ENCODE assay signal across 24 cellular contexts in the genomic region with DNA sequence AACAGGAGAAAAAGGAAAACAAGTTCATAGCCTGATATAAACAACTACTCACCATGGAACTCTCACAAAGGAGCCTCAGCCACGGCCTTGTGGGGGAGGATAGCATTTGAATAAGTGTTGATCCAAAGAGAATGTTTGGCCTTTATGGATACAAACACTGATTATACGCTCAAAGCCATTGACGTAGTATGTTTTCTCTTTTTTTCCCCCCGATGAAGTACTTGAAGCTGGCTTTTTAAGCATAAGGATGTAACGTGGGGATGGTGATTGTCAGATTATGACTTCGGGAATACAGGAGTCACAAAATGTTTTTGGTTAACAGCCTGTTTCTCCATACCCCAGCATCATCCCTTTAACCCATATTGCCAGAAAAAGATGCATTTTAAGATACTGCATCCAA. TPM values are rescaled to one million over a fixed set of nuclear protein-coding genes. Genes with fewer than 3 reads are reported as not detected.
A peak's percentile ranks its signal among the peaks of the same experiment; 100 is the strongest.
DNase-seq lines count a peak whose midpoint lies in the region; ATAC-seq and TF ChIP-seq lines count a peak whose summit lies in the region.
"Had no signal": no experiment of that assay in that cellular context is flagged by ENCODE, and none has a peak within 500 bp of the region (broad histone marks: within the 10 kb centered on the region; RNA-seq: fewer than 3 reads in every experiment).

No MANE protein-coding gene starts in this region.

- no peak overlapping the region for H3K4me3 Mint-ChIP-seq in stimulated activated memory B cell treated with anti-CD40 and anti-IgM and Interleukin-4, amounts not matched to agents 10 μg/mL and 1 μg/mL and 100 μg/mL, for 72 hours
- H3K4me3 Mint-ChIP-seq: CD14-positive monocyte had no signal

- H3K4me2 ChIP-seq in hepatocyte: no peak overlapping the region
- H3K4me2 ChIP-seq: PC-9 had no signal

- H3K4me1 Mint-ChIP-seq in stimulated activated memory B cell treated with anti-CD40 and anti-IgM and Interleukin-4, amounts not matched to agents 10 μg/mL and 1 μg/mL and 100 μg/mL, for 72 hours: no peaks in the 10 kb centered on the region
- H3K4me1 Mint-ChIP-seq: CD14-positive monocyte had no signal

- TF ChIP-seq CTCF in heart left ventricle (IDR thresholded peaks at IDR 0.05): no peak
- no peak for TF ChIP-seq CTCF in brain microvascular endothelial cell (IDR thresholded peaks at IDR 0.05; ENCODE audit: low read depth, low read length, missing control alignments)
- TF ChIP-seq CTCF in hepatocyte (IDR thresholded peaks at IDR 0.05; ENCODE audit: poor library complexity): no peak

- TF ChIP-seq POLR2A in heart left ventricle (IDR thresholded peaks at IDR 0.05): no peak

- H3K79me2 ChIP-seq in hepatocyte: no peaks in the 10 kb centered on the region

- no peak overlapping the region for H3K4me3 ChIP-seq in heart left ventricle
- no peak overlapping the region for H3K4me3 ChIP-seq in brain microvascular endothelial cell (ENCODE audit: low read depth, low read length)
- H3K4me3 ChIP-seq in hepatocyte: no peak overlapping the region
- H3K4me3 ChIP-seq: PC-9, SK-N-MC had no signal

- no peaks in the 10 kb centered on the region for H3K36me3 Mint-ChIP-seq in stimulated activated memory B cell treated with anti-CD40 and anti-IgM and Interleukin-4, amounts not matched to agents 10 μg/mL and 1 μg/mL and 100 μg/mL, for 72 hours
- H3K36me3 Mint-ChIP-seq: CD14-positive monocyte had no signal

- H3K4me1 ChIP-seq in heart left ventricle (peaks cover 0 to 55% (median 26%) of the 10 kb centered on the region in 12 donors), hepatocyte (ENCODE audit: insufficient read depth) (no peaks in the 10 kb centered on the region)
- H3K4me1 ChIP-seq: BE2C had no signal

- no peaks in the 10 kb centered on the region for H3K9me2 ChIP-seq in hepatocyte (replicated peaks; ENCODE audit: insufficient read depth)

- H3K36me3 ChIP-seq in heart left ventricle (no peaks in the 10 kb centered on the region), brain microvascular endothelial cell (replicated peaks) (no peaks in the 10 kb centered on the region), hepatocyte (replicated peaks; ENCODE audit: insufficient read depth, low read depth) (no peaks in the 10 kb centered on the region)
- H3K36me3 ChIP-seq: BE2C had no signal

- peaks cover 41% of the 10 kb centered on the region for H3K27me3 Mint-ChIP-seq in stimulated activated memory B cell treated with anti-CD40 and anti-IgM and Interleukin-4, amounts not matched to agents 10 μg/mL and 1 μg/mL and 100 μg/mL, for 72 hours

- intact Hi-C loops in Right ventricle myocardium inferior (cut with DNase I): no loop called here
- intact Hi-C loops in heart left ventricle (cut with DNase I): loop anchor here in 1 of 10 donors (10.0 kb wide), 1 partner anchor 107 kb away; no protein-coding TSS in a partner anchor
- intact Hi-C loops in left ventricle myocardium superior (cut with micrococcal nuclease): no loop called here
- intact Hi-C loops in sciatic nerve (cut with DNase I): no loop called here

- no peaks in the 10 kb centered on the region for H4K20me1 ChIP-seq in hepatocyte (ENCODE audit: insufficient read depth, poor library complexity, severe bottlenecking)

- no peaks in the 10 kb centered on the region for H3K27me3 ChIP-seq in heart left ventricle
- no peaks in the 10 kb centered on the region for H3K27me3 ChIP-seq in brain microvascular endothelial cell (replicated peaks)
- H3K27me3 ChIP-seq in hepatocyte: no peaks in the 10 kb centered on the region
- H3K27me3 ChIP-seq: BE2C had no signal

- peaks cover 0 to 7% (median 0%) of the 10 kb centered on the region in 12 donors for H3K9me3 ChIP-seq in heart left ventricle
- H3K9me3 ChIP-seq in hepatocyte (ENCODE audit: low read depth): no peaks in the 10 kb centered on the region
- H3K9me3 ChIP-seq: BE2C had no signal

- in situ Hi-C loops in brain microvascular endothelial cell (cut with HindIII; ENCODE audit: low pct_ligation_motif_present, low sequenced_read_pairs): no loop called here

- 72 to 81% (median 76%) methylated on average over 6 of the region's 6 CpGs for WGBS in heart left ventricle, 4 donors
- 83% methylated on average over 6 of the region's 6 CpGs for WGBS in hepatocyte (ENCODE audit: low lambda C conversion rate, missing lambda C conversion rate)

- DNase-seq in Right ventricle myocardium inferior (ENCODE audit: missing footprints) (no peak), heart left ventricle (no peak), left ventricle myocardium superior (no peak), sciatic nerve (ENCODE audit: low spot score) (peak; percentile 59), brain microvascular endothelial cell (no peak), hepatocyte (ENCODE audit: low spot score) (no peak)
- DNase-seq: BE2C, DMS153, DND-41, Karpas-422, NCI-H1092 treated with DMSO at 0.1 percent for 48 hours, NCI-H1436, NCI-H187 treated with DMSO at 0.1 percent for 48 hours, NCI-H2171 treated with DMSO at 0.1 percent for 48 hours, NCI-H446 treated with DMSO at 0.1 percent for 48 hours, NCI-H526, PC-9, SHP77 had no signal

- H3K27ac Mint-ChIP-seq in stimulated activated memory B cell treated with anti-CD40 and anti-IgM and Interleukin-4, amounts not matched to agents 10 μg/mL and 1 μg/mL and 100 μg/mL, for 72 hours: no peak overlapping the region
- H3K27ac Mint-ChIP-seq: CD14-positive monocyte had no signal

- H2AFZ ChIP-seq in hepatocyte: no peak overlapping the region
- H2AFZ ChIP-seq: PC-9 had no signal

- no peaks in the 10 kb centered on the region for H3K9me3 Mint-ChIP-seq in stimulated activated memory B cell treated with anti-CD40 and anti-IgM and Interleukin-4, amounts not matched to agents 10 μg/mL and 1 μg/mL and 100 μg/mL, for 72 hours

- H3K27ac ChIP-seq in heart left ventricle: peak overlapping the region in 5 of 12 donors; percentile 5 to 36 (median 22)
- no peak overlapping the region for H3K27ac ChIP-seq in brain microvascular endothelial cell
- H3K27ac ChIP-seq in hepatocyte: no peak overlapping the region
- H3K27ac ChIP-seq: 22Rv1, PC-9, SK-N-MC had no signal

- ATAC-seq in Right ventricle myocardium inferior: peak; percentile 43
- ATAC-seq in heart left ventricle: no peak
- ATAC-seq in left ventricle myocardium superior: peak; percentile 29
- peak; percentile 88 for ATAC-seq in sciatic nerve
- ATAC-seq in stimulated activated memory B cell treated with anti-CD40 and anti-IgM and Interleukin-4, amounts not matched to agents 10 μg/mL and 1 μg/mL and 100 μg/mL, for 72 hours: no peak
- no peak for ATAC-seq in GM21619 (IDR thresholded peaks at IDR 0.05; ENCODE audit: unreplicated experiment)
- ATAC-seq: HepG2 had no signal

RNA-seq across cellular contexts. Expression of gene CELF2, which starts 39.8 kb away (rescaled TPM):
- total RNA-seq in Right ventricle myocardium inferior: 71.2 TPM
- 100 to 1,000 TPM in 1 of 9 donors, 10 to 100 TPM in 8; 61.2 to 103 (median 73.3) TPM for total RNA-seq in heart left ventricle
- 10 to 100 TPM; 14.2 to 33.3 TPM for polyA plus RNA-seq in heart left ventricle
- 68.3 TPM for total RNA-seq in left ventricle myocardium superior
- total RNA-seq in sciatic nerve: 94.9 TPM
- 13.0 and 16.6 TPM in 2 replicates for total RNA-seq in hepatocyte
- polyA plus RNA-seq in hepatocyte: 25.9 and 26.9 TPM in 2 replicates
- total RNA-seq: HepG2, PC-9 had no signal
- polyA plus RNA-seq: HepG2 had no signal

Comparison
In these comparisons a context has a peak if more than half of its experiments do, and no peak if none do; other contexts are left out.
1. ATAC-seq: peak in Right ventricle myocardium inferior (single experiment), left ventricle myocardium superior (single experiment) and sciatic nerve (single experiment); none in heart left ventricle (0 of 4), stimulated activated memory B cell treated with anti-CD40 and anti-IgM and Interleukin-4, amounts not matched to agents 10 μg/mL and 1 μg/mL and 100 μg/mL, for 72 hours (single experiment) and GM21619 (single experiment).